13 cellular contexts compared by ENCODE assay signal in genomic region chr3:25429441-25429907, GRCh38. TPM values are rescaled to one million over a fixed set of nuclear protein-coding genes. Genes with fewer than 3 reads are reported as not detected.
DNase-seq lines count a peak whose midpoint lies in the region; ATAC-seq and TF ChIP-seq lines count a peak whose summit lies in the region.
"Had no signal": no experiment of that assay in that cellular context is flagged by ENCODE, and none has a peak within 500 bp of the region (broad histone marks: within the 10 kb centered on the region; RNA-seq: fewer than 3 reads in every experiment).

No MANE protein-coding gene starts in this region.

- H3K9ac ChIP-seq in HUES48 (ENCODE audit: low read depth, low read length), result no peak overlapping the region

- no peaks in the 10 kb centered on the region for H3K36me3 ChIP-seq in HUES48 (ENCODE audit: control insufficient read depth, insufficient read depth, low read length)

- H3K27ac ChIP-seq in HUES48 (ENCODE audit: low read depth, low read length) (peak overlapping the region; percentile 44), coronary artery (peak overlapping the region; percentile 93 to 96)

- TF ChIP-seq CTCF in coronary artery (IDR thresholded peaks at IDR 0.05), result no peak

- no peaks in the 10 kb centered on the region for H3K9me3 ChIP-seq in HUES48 (ENCODE audit: control insufficient read depth, insufficient read depth, low read length)

- peaks cover 73% of the 10 kb centered on the region for H3K4me1 ChIP-seq in HUES48 (ENCODE audit: control insufficient read depth, insufficient read depth, low read length)

- no peak for ATAC-seq in GM21390 (IDR thresholded peaks at IDR 0.05; ENCODE audit: unreplicated experiment)

- no peak for DNase-seq in coronary artery (ENCODE audit: low spot score)
- peak; percentile 32 for DNase-seq in mucosa of gallbladder (ENCODE audit: low spot score)
- peak; percentile 44 for DNase-seq in superior temporal gyrus (ENCODE audit: extremely low spot score)
- no peak for DNase-seq in SKM-1 treated with dmso at 0.1 percent for 144 hours (lab: John Stamatoyannopoulos, UW; ENCODE audit: unreplicated experiment)
- no peak for DNase-seq in NCI-H2107 treated with DMSO at 0.1 percent for 48 hours (lab: John Stamatoyannopoulos, UW; ENCODE audit: unreplicated experiment)
- no peak for DNase-seq in NCI-H1436 treated with DMSO at 0.1 percent for 48 hours (lab: John Stamatoyannopoulos, UW)
- DNase-seq: activated CD4-positive, alpha-beta T cell treated with anti-CD3 and anti-CD28 coated beads for 4 hours; activated gamma-delta T cell treated with Interleukin-2 at 50 U/mL for 16 hours; COR-L47; kidney glomerular epithelial cell; NCI-H524 treated with DMSO at 0.1 percent for 48 hours had no signal

- H3K27me3 ChIP-seq in HUES48 (ENCODE audit: control insufficient read depth, insufficient read depth, low read length), result peaks cover 17% of the 10 kb centered on the region

- peak overlapping the region; percentile 60 for H3K4me3 ChIP-seq in HUES48 (ENCODE audit: low read depth, low read length)
- peak overlapping the region; percentile 87 for H3K4me3 ChIP-seq in coronary artery

RNA-seq across cellular contexts. Expression of gene RARB, which starts 1.4 kb away (rescaled TPM):
- 12.9 TPM for total RNA-seq in mucosa of gallbladder

Comparison
In these comparisons a context has a peak if more than half of its experiments do, and no peak if none do; other contexts are left out.
1. DNase-seq: peak in mucosa of gallbladder (single experiment) and superior temporal gyrus (single experiment); none in coronary artery (single experiment), SKM-1 treated with dmso at 0.1 percent for 144 hours (single experiment), NCI-H2107 treated with DMSO at 0.1 percent for 48 hours (single experiment) and NCI-H1436 treated with DMSO at 0.1 percent for 48 hours (single experiment).